In the genomic region with DNA sequence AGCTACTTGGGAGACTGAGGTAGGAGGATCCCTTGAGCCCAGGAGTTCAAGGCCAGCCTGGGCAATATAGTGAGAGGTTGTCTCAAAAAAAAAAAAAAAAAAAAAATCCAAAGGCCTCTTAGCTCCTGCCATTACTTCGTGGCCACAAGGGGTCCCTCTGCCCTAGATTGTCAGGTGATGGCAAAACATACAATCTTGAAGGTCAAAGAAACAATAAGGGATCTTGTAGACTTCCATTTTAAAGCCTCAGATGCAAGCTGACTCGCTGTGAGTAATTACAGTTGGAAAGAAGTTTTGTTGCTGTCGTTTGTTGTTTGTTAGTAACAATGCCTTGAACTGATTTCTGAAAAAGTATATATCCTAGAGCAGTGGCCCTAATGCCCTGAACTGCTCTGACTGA, we compare ENCODE assay signal across 8 cellular contexts. TPM values are rescaled to one million over a fixed set of nuclear protein-coding genes. Genes with fewer than 3 reads are reported as not detected.
DNase-seq lines count a peak whose midpoint lies in the region; ATAC-seq and TF ChIP-seq lines count a peak whose summit lies in the region.

No MANE protein-coding gene starts in this region.

- H3K27me3 ChIP-seq in upper lobe of right lung = no peaks in the 10 kb centered on the region

- DNase-seq in ACHN (peak; percentile 69), GM13976 (ENCODE audit: low spot score) (no peak), M059J (ENCODE audit: low read depth) (peak; percentile 40), hepatic stellate cell (ENCODE audit: low spot score) (peak; percentile 19), upper lobe of right lung (no peak), COLO668 (lab: John Stamatoyannopoulos, UW; ENCODE audit: unreplicated experiment) (no peak), sciatic nerve (ENCODE audit: low spot score) (no peak)
- DNase-seq in activated T-cell treated with anti-CD3 and anti-CD28 coated beads, Interleukin-2, amount 50 U/mL, for 1 hour = peak; percentile 54

- no peaks in the 10 kb centered on the region for H3K9me3 ChIP-seq in upper lobe of right lung

- no peak overlapping the region for H3K27ac ChIP-seq in upper lobe of right lung

- H3K36me3 ChIP-seq in upper lobe of right lung = no peaks in the 10 kb centered on the region

- in situ Hi-C loops in ACHN (cut with HindIII; ENCODE audit: low pct_ligation_motif_present, low pct_unique_long_range_greater_than_20kb, low sequenced_read_pairs) (no loop called here), GM13976 (cut with MboI; ENCODE audit: low sequenced_read_pairs, unreplicated experiment) (loop anchor here (25.0 kb wide), 1 partner anchor 583 kb away; no protein-coding TSS in a partner anchor)

- H3K4me3 ChIP-seq in upper lobe of right lung = no peak overlapping the region

- TF ChIP-seq CTCF in GM13976 (IDR thresholded peaks at IDR 0.05; ENCODE audit: borderline replicate concordance, control extremely low read depth, extremely low read depth, insufficient read depth, missing control alignments) = peak; percentile 43
- peak; percentile 38 for TF ChIP-seq CTCF in upper lobe of right lung (IDR thresholded peaks at IDR 0.05)

- intact Hi-C loops in upper lobe of right lung (cut with DNase I) (no loop called here), sciatic nerve (cut with DNase I) (no loop called here)

- ATAC-seq in upper lobe of right lung = peak; percentile 56
- no peak for ATAC-seq in sciatic nerve

- H3K4me1 ChIP-seq in upper lobe of right lung = no peaks in the 10 kb centered on the region

RNA-seq across cellular contexts. Expression of a gene that starts 55.9 kb away (rescaled TPM):
- 0.71 TPM in 2 replicates for total RNA-seq in M059J (2014; rRNA removed; shearing (Covaris generic))
- total RNA-seq in upper lobe of right lung (9.1 TPM), sciatic nerve (33.5 TPM)

Comparison
In these comparisons a context has a peak if more than half of its experiments do, and no peak if none do; other contexts are left out.
1. DNase-seq: peak in ACHN (single experiment), M059J (single experiment), activated T-cell treated with anti-CD3 and anti-CD28 coated beads, Interleukin-2, amount 50 U/mL, for 1 hour (single experiment) and hepatic stellate cell (single experiment); none in GM13976 (single experiment), upper lobe of right lung (single experiment), COLO668 (single experiment) and sciatic nerve (single experiment).